In genomic region chr2:65027611-65028244, GRCh38 we compare ENCODE assay signal across 23 cellular contexts. TPM values are rescaled to one million over a fixed set of nuclear protein-coding genes. Genes with fewer than 3 reads are reported as not detected.
DNase-seq lines count a peak whose midpoint lies in the region; ATAC-seq, FAIRE-seq and TF ChIP-seq lines count a peak whose summit lies in the region.
"Had no signal": no experiment of that assay in that cellular context is flagged by ENCODE, and none has a peak within 500 bp of the region (broad histone marks: within the 10 kb centered on the region; RNA-seq: fewer than 3 reads in every experiment).

No MANE protein-coding gene starts in this region.

- no peaks in the 10 kb centered on the region for H3K27me3 ChIP-seq in liver (ENCODE audit: control insufficient read depth in 4 of 4, insufficient read depth in 4 of 4, low read length in 3 of 4)
- H3K27me3 ChIP-seq in HepG2 (ENCODE audit: control insufficient read depth in 1 of 2, insufficient read depth in 2 of 2, low read length in 2 of 2) = no peaks in the 10 kb centered on the region
- H3K27me3 ChIP-seq: tibial artery had no signal

- 82% methylated on average over 8 of the region's 8 CpGs for WGBS in liver
- 80% methylated on average over 8 of the region's 8 CpGs for WGBS in HepG2 (ENCODE audit: low lambda C conversion rate)

- H3K9ac ChIP-seq in liver (ENCODE audit: low read depth in 1 of 2, low read length in 2 of 2) (no peak overlapping the region), HepG2 (ENCODE audit: insufficient read depth, low read depth, low read length) (no peak overlapping the region)

- H3K27ac ChIP-seq in liver (ENCODE audit: low read depth in 1 of 2, low read length in 2 of 2) (peak overlapping the region; percentile 27 to 68), HepG2 (ENCODE audit: extremely low read length, insufficient read depth, low read length) (no peak overlapping the region)
- H3K27ac ChIP-seq: HL-60, tibial artery had no signal

- TF ChIP-seq RAD21 in liver (IDR thresholded peaks at IDR 0.05) (no peak), HepG2 (CRISPR knock-in tag; IDR thresholded peaks at IDR 0.05) (no peak)

- no peak overlapping the region for H2AFZ ChIP-seq in HepG2 (ENCODE audit: low read length)

- H3K79me2 ChIP-seq in HepG2 (ENCODE audit: insufficient read depth, low read length) = no peaks in the 10 kb centered on the region

- FAIRE-seq in HepG2 (lab: Jason Lieb, UNC) = no peak
- FAIRE-seq: keratinocyte had no signal

- intact Hi-C loops in HepG2 (cut with micrococcal nuclease; ENCODE audit: unreplicated experiment) (loop anchor here (5.0 kb wide), 1 partner anchor 35 kb away; no protein-coding TSS in a partner anchor), posterior vena cava (cut with DNase I) (no loop called here)

- BruUV-seq in HepG2 (replicated peaks; lab: Mats Ljungman, UMichigan) = no TSS peak

- no peak for TF ChIP-seq CTCF in liver (IDR thresholded peaks at IDR 0.05; ENCODE audit: low read depth, low read length, missing input control)
- no peak for TF ChIP-seq CTCF in HepG2 (CRISPR knock-in tag; IDR thresholded peaks at IDR 0.05)

- no peak overlapping the region for H3K4me2 ChIP-seq in HepG2 (ENCODE audit: low read depth, low read length)

- CTCF ChIA-PET in HepG2 (lab: Yijun Ruan, JAX; ENCODE audit: low intra/inter-chr PET ratio, low total read pairs) = no interaction called here

- in situ Hi-C loops in HepG2 (cut with HindIII; ENCODE audit: extremely low pct_ligation_motif_present, low pct_unique_long_range_greater_than_20kb) = no loop called here

- H4K20me1 ChIP-seq in HepG2 (ENCODE audit: insufficient read depth, low read length) = no peaks in the 10 kb centered on the region

- POLR2A ChIA-PET in HepG2 (lab: Yijun Ruan, JAX) = no interaction called here

- ATAC-seq in HepG2 (no peak; the same call in 2 of the 3 replicates), left lobe of liver (peak; percentile 27), GM21526 (IDR thresholded peaks at IDR 0.05; ENCODE audit: low FRiP score, unreplicated experiment) (no peak)
- ATAC-seq: HCT116, Panc1 had no signal

- TF ChIP-seq EP300 in HepG2 (IDR thresholded peaks at IDR 0.05; ENCODE audit: low read depth in 2 of 2, low read length in 2 of 2) (no peak), HepG2 (CRISPR knock-in tag; IDR thresholded peaks at IDR 0.05; ENCODE audit: borderline replicate concordance) (no peak)

- no peak overlapping the region for H3K4me3 ChIP-seq in liver (ENCODE audit: low read depth in 1 of 3, low read length in 3 of 3)
- H3K4me3 ChIP-seq in HepG2 (replicated peaks in 1 of 3; ENCODE audit: insufficient read depth in 1 of 3, low read depth in 2 of 3, low read length in 3 of 3) = no peak overlapping the region
- H3K4me3 ChIP-seq: tibial artery had no signal

- DNase-seq in HepG2 (ENCODE audit: low spot score) (no peak), UCSD-AML1 (lab: John Stamatoyannopoulos, UW; ENCODE audit: unreplicated experiment) (peak; percentile 57), left lobe of liver (ENCODE audit: low spot score) (no peak), posterior vena cava (ENCODE audit: low spot score) (no peak), occipital lobe (lab: John Stamatoyannopoulos, UW) (no peak), NCI-H1436 treated with DMSO at 0.1 percent for 48 hours (lab: John Stamatoyannopoulos, UW) (no peak)
- DNase-seq: ACHN; CD8-positive, alpha-beta memory T cell; endodermal cell; Kasumi-1; NCI-H1417 treated with DMSO at 0.1 percent for 48 hours; NCI-H774; nephron progenitor cell; stimulated activated CD4-positive, alpha-beta T cell treated with anti-CD3 and anti-CD28 coated beads, Interleukin-15, amount 100 ng/mL, for 24 hours; stimulated activated naive CD4-positive, alpha-beta T cell; T-helper 9 cell had no signal

- H3K36me3 ChIP-seq in liver (ENCODE audit: control insufficient read depth in 4 of 4, insufficient read depth in 3 of 4, low read depth in 1 of 4, low read length in 3 of 4) (peaks cover 0 to 2% (median 0%) of the 10 kb centered on the region in 4 donors), HepG2 (replicated peaks in 1 of 2; ENCODE audit: control insufficient read depth in 1 of 2, insufficient read depth in 2 of 2, low read length in 2 of 2) (peaks cover 1 to 20% of the 10 kb centered on the region in 2 experiments)

- no peak for TF ChIP-seq POLR2A in HepG2 (IDR thresholded peaks at IDR 0.05; ENCODE audit: insufficient read depth in 1 of 2, low read depth in 2 of 2, low read length in 2 of 2)

- H3K4me1 ChIP-seq in liver (ENCODE audit: control insufficient read depth in 4 of 4, insufficient read depth in 4 of 4, low read length in 3 of 4) = peaks cover 18 to 34% (median 22%) of the 10 kb centered on the region in 4 donors
- H3K4me1 ChIP-seq in HepG2 (ENCODE audit: insufficient read depth, low read length) = peaks cover 56% of the 10 kb centered on the region

- no peaks in the 10 kb centered on the region for H3K9me3 ChIP-seq in liver (ENCODE audit: control insufficient read depth in 4 of 4, low read length in 3 of 4)
- H3K9me3 ChIP-seq in HepG2 (ENCODE audit: low read length) = no peaks in the 10 kb centered on the region
- H3K9me3 ChIP-seq: tibial artery had no signal

TF ChIP-seq in liver, 16 proteins besides CTCF, POLR2A, EP300 and RAD21 (continues in another document):
- TF ChIP-seq GABPA (IDR thresholded peaks at IDR 0.05 in 1 of 2, conservative IDR thresholded peaks at IDR 0.05 in 1 of 2) = no peak
- TF ChIP-seq YY1 (IDR thresholded peaks at IDR 0.05) = no peak
- no peak for TF ChIP-seq SP1 (IDR thresholded peaks at IDR 0.05)

TF ChIP-seq in HepG2, 621 proteins besides CTCF, POLR2A, EP300 and RAD21:
- no peak for TF ChIP-seq KAT2B (IDR thresholded peaks at IDR 0.05; ENCODE audit: borderline replicate concordance, low read depth, low read length)
- TF ChIP-seq CENPX (CRISPR knock-in tag; IDR thresholded peaks at IDR 0.05) = no peak
- no peak for TF ChIP-seq ZNF121 (CRISPR knock-in tag; IDR thresholded peaks at IDR 0.05)
- TF ChIP-seq ARNTL (CRISPR knock-in tag; IDR thresholded peaks at IDR 0.05) = no peak
- TF ChIP-seq RAD51 (IDR thresholded peaks at IDR 0.05; ENCODE audit: borderline replicate concordance) = no peak
- no peak for TF ChIP-seq ZFP82 (CRISPR knock-in tag; IDR thresholded peaks at IDR 0.05; ENCODE audit: borderline replicate concordance)

RNA-seq across cellular contexts. Expression of gene CEP68, which starts 28.5 kb away (rescaled TPM):
- total RNA-seq in liver (1 to 10 TPM; 2.5 to 5.8 TPM), HepG2 (2016; rRNA removed; fragmentation: Illumina TruSeq; extraction: Trizol) (5.7 TPM in 2 replicates), left lobe of liver (2.2 TPM), posterior vena cava (10 to 100 TPM; 16.2 to 20.3 TPM), occipital lobe (48.2 TPM)
- polyA plus RNA-seq in liver (1 to 10 TPM; 2.1 to 5.8 TPM), HepG2 (2011; rRNA removed) (9.3 and 12.5 TPM in 2 replicates)
- 1.9 TPM in 2 replicates for total RNA-seq in HepG2 (2016; cell fraction: cytosol; rRNA removed; fragmentation: Illumina TruSeq; extraction: Trizol; ENCODE audit: low read depth)
- 5.6 and 6.0 TPM in 2 replicates for total RNA-seq in HepG2 (2016; cell fraction: insoluble cytoplasmic fraction; rRNA removed; fragmentation: Illumina TruSeq; extraction: Trizol)
- total RNA-seq in HepG2 (2016; cell fraction: membrane; rRNA removed; fragmentation: Illumina TruSeq; extraction: Trizol) = 3.4 and 4.0 TPM in 2 replicates
- 7.9 and 8.3 TPM in 2 replicates for total RNA-seq in HepG2 (2016; cell fraction: nucleus; rRNA removed; fragmentation: Illumina TruSeq; extraction: Trizol)
- polyA plus RNA-seq in HepG2 (2011; cell fraction: cytosol; rRNA removed) = 4.1 and 4.8 TPM in 2 replicates
- 13.9 and 15.6 TPM in 2 replicates for polyA plus RNA-seq in HepG2 (2011; cell fraction: nucleus; rRNA removed)
- polyA plus RNA-seq in HepG2 (2012) = 5.5 and 6.4 TPM in 2 replicates
- polyA plus RNA-seq in HepG2 (2016; cell fraction: cytosol; fragmentation: Illumina TruSeq; extraction: Trizol; ENCODE audit: low read depth) = 1.7 and 2.8 TPM in 2 replicates
- 5.5 and 8.7 TPM in 2 replicates for polyA plus RNA-seq in HepG2 (2016; cell fraction: insoluble cytoplasmic fraction; fragmentation: Illumina TruSeq; extraction: Trizol; ENCODE audit: low read depth)
- polyA plus RNA-seq in HepG2 (2016; cell fraction: membrane; fragmentation: Illumina TruSeq; extraction: Trizol; ENCODE audit: low read depth) = 3.2 and 3.8 TPM in 2 replicates
- 8.7 and 9.2 TPM in 2 replicates for polyA plus RNA-seq in HepG2 (2016; cell fraction: nucleus; fragmentation: Illumina TruSeq; extraction: Trizol; ENCODE audit: insufficient read depth, low read depth)
- 8.4 and 44.8 TPM in 2 replicates for polyA minus RNA-seq in HepG2 (2011; rRNA and poly(A)+ RNA removed; ENCODE audit: low replicate concordance)
- 5.8 and 6.2 TPM in 2 replicates for polyA minus RNA-seq in HepG2 (2011; cell fraction: cytosol; rRNA and poly(A)+ RNA removed)
- polyA minus RNA-seq in HepG2 (2011; cell fraction: nucleus; rRNA and poly(A)+ RNA removed) = 22.0 and 22.4 TPM in 2 replicates

RNA-seq across cellular contexts. Expression of gene SLC1A4, which starts 38.5 kb away (rescaled TPM):
- total RNA-seq in liver (10 to 100 TPM in 1 of 2 donors, 1 to 10 TPM in 1; 8.8 to 23.4 TPM), HepG2 (2016; rRNA removed; fragmentation: Illumina TruSeq; extraction: Trizol) (24.4 and 39.6 TPM in 2 replicates), left lobe of liver (8.1 TPM), posterior vena cava (10 to 100 TPM; 13.9 to 16.4 TPM), occipital lobe (57.9 TPM)
- polyA plus RNA-seq in liver (10 to 100 TPM in 1 of 2 donors, 1 to 10 TPM in 1; 3.4 to 10.5 TPM), HepG2 (2011; rRNA removed) (20.8 and 21.0 TPM in 2 replicates)
- total RNA-seq in HepG2 (2016; cell fraction: cytosol; rRNA removed; fragmentation: Illumina TruSeq; extraction: Trizol; ENCODE audit: low read depth) = 7.9 and 8.9 TPM in 2 replicates
- 19.9 and 39.6 TPM in 2 replicates for total RNA-seq in HepG2 (2016; cell fraction: insoluble cytoplasmic fraction; rRNA removed; fragmentation: Illumina TruSeq; extraction: Trizol)
- total RNA-seq in HepG2 (2016; cell fraction: membrane; rRNA removed; fragmentation: Illumina TruSeq; extraction: Trizol) = 15.6 and 16.1 TPM in 2 replicates
- 34.0 and 41.6 TPM in 2 replicates for total RNA-seq in HepG2 (2016; cell fraction: nucleus; rRNA removed; fragmentation: Illumina TruSeq; extraction: Trizol)
- polyA plus RNA-seq in HepG2 (2011; cell fraction: cytosol; rRNA removed) = 19.0 and 19.8 TPM in 2 replicates
- polyA plus RNA-seq in HepG2 (2011; cell fraction: nucleus; rRNA removed) = 14.2 and 15.7 TPM in 2 replicates
- polyA plus RNA-seq in HepG2 (2012) = 19.0 and 28.6 TPM in 2 replicates
- polyA plus RNA-seq in HepG2 (2016; cell fraction: cytosol; fragmentation: Illumina TruSeq; extraction: Trizol; ENCODE audit: low read depth) = 4.5 and 6.0 TPM in 2 replicates
- 16.3 and 20.1 TPM in 2 replicates for polyA plus RNA-seq in HepG2 (2016; cell fraction: insoluble cytoplasmic fraction; fragmentation: Illumina TruSeq; extraction: Trizol; ENCODE audit: low read depth)
- polyA plus RNA-seq in HepG2 (2016; cell fraction: membrane; fragmentation: Illumina TruSeq; extraction: Trizol; ENCODE audit: low read depth) = 11.7 TPM in 2 replicates
- polyA plus RNA-seq in HepG2 (2016; cell fraction: nucleus; fragmentation: Illumina TruSeq; extraction: Trizol; ENCODE audit: insufficient read depth, low read depth) = 47.5 and 51.6 TPM in 2 replicates
- polyA minus RNA-seq in HepG2 (2011; rRNA and poly(A)+ RNA removed; ENCODE audit: low replicate concordance) = 17.8 and 99.3 TPM in 2 replicates
- polyA minus RNA-seq in HepG2 (2011; cell fraction: cytosol; rRNA and poly(A)+ RNA removed) = 42.1 and 43.6 TPM in 2 replicates
- 21.1 and 24.4 TPM in 2 replicates for polyA minus RNA-seq in HepG2 (2011; cell fraction: nucleus; rRNA and poly(A)+ RNA removed)
